In genomic region chr12:91335724-91336123, GRCh38 we compare ENCODE assay signal across 11 cellular contexts.
"Had no signal": no experiment of that assay in that cellular context is flagged by ENCODE, and none has a peak within 500 bp of the region (broad histone marks: within the 10 kb centered on the region; RNA-seq: fewer than 3 reads in every experiment).

No MANE protein-coding gene starts in this region.

- H3K4me3 ChIP-seq: breast epithelium, esophagus squamous epithelium, left ventricle myocardium inferior, skin epidermis, tibial artery, uterus had no signal

- H3K4me1 ChIP-seq: breast epithelium, esophagus squamous epithelium, left ventricle myocardium inferior, tibial artery, uterus had no signal

- H3K27ac ChIP-seq: breast epithelium, esophagus squamous epithelium, left ventricle myocardium inferior, tibial artery, uterus had no signal

- H3K9me3 ChIP-seq: breast epithelium, esophagus squamous epithelium, left ventricle myocardium inferior, tibial artery, uterus had no signal

- H3K36me3 ChIP-seq: breast epithelium, esophagus squamous epithelium, left ventricle myocardium inferior, tibial artery, uterus had no signal

- DNase-seq: activated CD4-positive, alpha-beta T cell treated with anti-CD3 and anti-CD28 coated beads, Interleukin-2, amount 50 U/mL, for 1 hour; activated effector memory CD4-positive, alpha-beta T cell treated with anti-CD3 and anti-CD28 coated beads, Interleukin-2, amount 50 U/mL, for 16 hours; activated T-cell treated with anti-CD3 and anti-CD28 coated beads, Interleukin-2, amount 50 U/mL, for 1 hour; esophagus squamous epithelium; kidney; left ventricle myocardium inferior; tibial artery; uterus had no signal

- ATAC-seq: activated naive CD4-positive, alpha-beta T cell treated with anti-CD3 and anti-CD28 coated beads, Interleukin-2, amount 50 U/mL, for 72 hours had no signal

- H3K27me3 ChIP-seq: breast epithelium, esophagus squamous epithelium, tibial artery, uterus had no signal
